In the genomic region with DNA sequence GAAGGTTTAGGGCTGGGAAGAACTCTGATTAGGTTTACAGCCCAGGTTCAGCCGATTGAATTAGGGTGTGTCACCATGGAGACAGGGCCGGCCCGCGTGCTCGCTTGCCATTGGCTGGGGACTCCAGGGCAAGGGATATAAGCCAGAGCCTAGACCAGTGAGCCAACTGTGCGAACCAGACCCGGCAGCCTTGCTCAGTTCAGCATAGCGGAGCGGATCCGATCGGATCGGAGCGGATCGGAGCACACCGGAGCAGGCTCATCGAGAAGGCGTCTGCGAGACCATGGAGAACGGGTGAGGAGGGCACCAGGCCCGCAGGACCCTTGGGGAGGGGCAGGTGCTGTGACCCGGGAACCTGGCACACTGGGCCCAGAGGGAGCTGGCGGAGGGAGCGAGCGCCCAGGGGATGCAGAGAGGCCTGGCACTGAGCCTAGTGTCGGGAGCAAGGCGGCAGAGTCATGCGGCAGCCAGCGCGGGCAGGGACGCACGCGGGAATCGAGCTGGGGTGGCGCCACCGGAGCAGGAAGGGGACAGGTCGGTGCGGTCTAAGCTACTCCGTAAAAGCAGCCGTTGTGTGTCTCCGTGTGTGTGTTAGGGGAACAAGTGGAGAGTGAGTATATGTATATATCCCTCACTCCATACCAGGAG, we compare ENCODE assay signal across 1 cellular context.
TF ChIP-seq lines count a peak whose summit lies in the region.

A gene (plus strand): TSS at position 165 of the 648 bp plus-strand sequence. CDS start 119 bp downstream, at position 284.

TF ChIP-seq in HepG2, 621 proteins besides CTCF, POLR2A, EP300 and RAD21 (continued from another document and continues in another):
- TF ChIP-seq, protein P1, sequence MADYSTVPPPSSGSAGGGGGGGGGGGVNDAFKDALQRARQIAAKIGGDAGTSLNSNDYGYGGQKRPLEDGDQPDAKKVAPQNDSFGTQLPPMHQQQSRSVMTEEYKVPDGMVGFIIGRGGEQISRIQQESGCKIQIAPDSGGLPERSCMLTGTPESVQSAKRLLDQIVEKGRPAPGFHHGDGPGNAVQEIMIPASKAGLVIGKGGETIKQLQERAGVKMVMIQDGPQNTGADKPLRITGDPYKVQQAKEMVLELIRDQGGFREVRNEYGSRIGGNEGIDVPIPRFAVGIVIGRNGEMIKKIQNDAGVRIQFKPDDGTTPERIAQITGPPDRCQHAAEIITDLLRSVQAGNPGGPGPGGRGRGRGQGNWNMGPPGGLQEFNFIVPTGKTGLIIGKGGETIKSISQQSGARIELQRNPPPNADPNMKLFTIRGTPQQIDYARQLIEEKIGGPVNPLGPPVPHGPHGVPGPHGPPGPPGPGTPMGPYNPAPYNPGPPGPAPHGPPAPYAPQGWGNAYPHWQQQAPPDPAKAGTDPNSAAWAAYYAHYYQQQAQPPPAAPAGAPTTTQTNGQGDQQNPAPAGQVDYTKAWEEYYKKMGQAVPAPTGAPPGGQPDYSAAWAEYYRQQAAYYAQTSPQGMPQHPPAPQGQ (CRISPR knock-in tag; IDR thresholded peaks at IDR 0.05; ENCODE audit: borderline replicate concordance) = no peak
- TF ChIP-seq, protein P2, sequence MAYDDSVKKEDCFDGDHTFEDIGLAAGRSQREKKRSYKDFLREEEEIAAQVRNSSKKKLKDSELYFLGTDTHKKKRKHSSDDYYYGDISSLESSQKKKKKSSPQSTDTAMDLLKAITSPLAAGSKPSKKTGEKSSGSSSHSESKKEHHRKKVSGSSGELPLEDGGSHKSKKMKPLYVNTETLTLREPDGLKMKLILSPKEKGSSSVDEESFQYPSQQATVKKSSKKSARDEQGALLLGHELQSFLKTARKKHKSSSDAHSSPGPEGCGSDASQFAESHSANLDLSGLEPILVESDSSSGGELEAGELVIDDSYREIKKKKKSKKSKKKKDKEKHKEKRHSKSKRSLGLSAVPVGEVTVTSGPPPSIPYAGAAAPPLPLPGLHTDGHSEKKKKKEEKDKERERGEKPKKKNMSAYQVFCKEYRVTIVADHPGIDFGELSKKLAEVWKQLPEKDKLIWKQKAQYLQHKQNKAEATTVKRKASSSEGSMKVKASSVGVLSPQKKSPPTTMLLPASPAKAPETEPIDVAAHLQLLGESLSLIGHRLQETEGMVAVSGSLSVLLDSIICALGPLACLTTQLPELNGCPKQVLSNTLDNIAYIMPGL (CRISPR knock-in tag; IDR thresholded peaks at IDR 0.05; ENCODE audit: borderline replicate concordance in 1 of 2, low read depth in 1 of 2) = peak; percentile 86 to 90
- no peak for TF ChIP-seq ZNF234 (CRISPR knock-in tag; conservative IDR thresholded peaks at IDR 0.05)
- TF ChIP-seq POLR2G (IDR thresholded peaks at IDR 0.05; ENCODE audit: low read depth, low read length) = peak; percentile 99
- peak; percentile 98 for TF ChIP-seq TAF1 (CRISPR knock-in tag; IDR thresholded peaks at IDR 0.05)
- TF ChIP-seq ZNF773 (CRISPR knock-in tag; IDR thresholded peaks at IDR 0.05; ENCODE audit: borderline replicate concordance) = no peak
- no peak; the same call in 1 of the 2 replicates for TF ChIP-seq RCOR2 (CRISPR knock-in tag; IDR thresholded peaks at IDR 0.05)
- TF ChIP-seq MIXL1 (CRISPR knock-in tag; IDR thresholded peaks at IDR 0.05) = peak; percentile 71; the same call in 1 of the 2 replicates
- peak; percentile 92 for TF ChIP-seq HNRNPL (IDR thresholded peaks at IDR 0.05; ENCODE audit: low read depth, low read length)
- TF ChIP-seq, protein P3, sequence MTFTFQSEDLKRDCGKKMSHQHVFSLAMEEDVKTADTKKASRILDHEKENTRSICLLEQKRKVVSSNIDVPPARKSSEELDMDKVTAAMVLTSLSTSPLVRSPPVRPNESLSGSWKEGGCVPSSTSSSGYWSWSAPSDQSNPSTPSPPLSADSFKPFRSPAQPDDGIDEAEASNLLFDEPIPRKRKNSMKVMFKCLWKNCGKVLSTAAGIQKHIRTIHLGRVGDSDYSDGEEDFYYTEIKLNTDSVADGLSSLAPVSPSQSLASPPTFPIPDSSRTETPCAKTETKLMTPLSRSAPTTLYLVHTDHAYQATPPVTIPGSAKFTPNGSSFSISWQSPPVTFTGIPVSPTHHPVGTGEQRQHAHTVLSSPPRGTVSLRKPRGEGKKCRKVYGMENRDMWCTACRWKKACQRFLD (CRISPR knock-in tag; IDR thresholded peaks at IDR 0.05; ENCODE audit: borderline replicate concordance) = no peak
- TF ChIP-seq, protein P4, sequence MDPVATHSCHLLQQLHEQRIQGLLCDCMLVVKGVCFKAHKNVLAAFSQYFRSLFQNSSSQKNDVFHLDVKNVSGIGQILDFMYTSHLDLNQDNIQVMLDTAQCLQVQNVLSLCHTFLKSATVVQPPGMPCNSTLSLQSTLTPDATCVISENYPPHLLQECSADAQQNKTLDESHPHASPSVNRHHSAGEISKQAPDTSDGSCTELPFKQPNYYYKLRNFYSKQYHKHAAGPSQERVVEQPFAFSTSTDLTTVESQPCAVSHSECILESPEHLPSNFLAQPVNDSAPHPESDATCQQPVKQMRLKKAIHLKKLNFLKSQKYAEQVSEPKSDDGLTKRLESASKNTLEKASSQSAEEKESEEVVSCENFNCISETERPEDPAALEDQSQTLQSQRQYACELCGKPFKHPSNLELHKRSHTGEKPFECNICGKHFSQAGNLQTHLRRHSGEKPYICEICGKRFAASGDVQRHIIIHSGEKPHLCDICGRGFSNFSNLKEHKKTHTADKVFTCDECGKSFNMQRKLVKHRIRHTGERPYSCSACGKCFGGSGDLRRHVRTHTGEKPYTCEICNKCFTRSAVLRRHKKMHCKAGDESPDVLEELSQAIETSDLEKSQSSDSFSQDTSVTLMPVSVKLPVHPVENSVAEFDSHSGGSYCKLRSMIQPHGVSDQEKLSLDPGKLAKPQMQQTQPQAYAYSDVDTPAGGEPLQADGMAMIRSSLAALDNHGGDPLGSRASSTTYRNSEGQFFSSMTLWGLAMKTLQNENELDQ (CRISPR knock-in tag; IDR thresholded peaks at IDR 0.05; ENCODE audit: borderline replicate concordance) = no peak
- no peak for TF ChIP-seq ZNF432 (CRISPR knock-in tag; IDR thresholded peaks at IDR 0.05; ENCODE audit: borderline replicate concordance)
- peak; percentile 64; the same call in 1 of the 2 replicates for TF ChIP-seq GFI1 (CRISPR knock-in tag; IDR thresholded peaks at IDR 0.05; ENCODE audit: borderline replicate concordance)
- no peak for TF ChIP-seq ZNF33A (CRISPR knock-in tag; IDR thresholded peaks at IDR 0.05; ENCODE audit: borderline replicate concordance)
- TF ChIP-seq, protein P5, sequence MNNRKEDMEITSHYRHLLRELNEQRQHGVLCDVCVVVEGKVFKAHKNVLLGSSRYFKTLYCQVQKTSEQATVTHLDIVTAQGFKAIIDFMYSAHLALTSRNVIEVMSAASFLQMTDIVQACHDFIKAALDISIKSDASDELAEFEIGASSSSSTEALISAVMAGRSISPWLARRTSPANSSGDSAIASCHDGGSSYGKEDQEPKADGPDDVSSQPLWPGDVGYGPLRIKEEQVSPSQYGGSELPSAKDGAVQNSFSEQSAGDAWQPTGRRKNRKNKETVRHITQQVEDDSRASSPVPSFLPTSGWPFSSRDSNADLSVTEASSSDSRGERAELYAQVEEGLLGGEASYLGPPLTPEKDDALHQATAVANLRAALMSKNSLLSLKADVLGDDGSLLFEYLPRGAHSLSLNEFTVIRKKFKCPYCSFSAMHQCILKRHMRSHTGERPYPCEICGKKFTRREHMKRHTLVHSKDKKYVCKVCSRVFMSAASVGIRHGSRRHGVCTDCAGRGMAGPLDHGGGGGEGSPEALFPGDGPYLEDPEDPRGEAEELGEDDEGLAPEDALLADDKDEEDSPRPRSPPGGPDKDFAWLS (CRISPR knock-in tag; IDR thresholded peaks at IDR 0.05; ENCODE audit: borderline replicate concordance) = no peak
- TF ChIP-seq ETV5 (CRISPR knock-in tag; IDR thresholded peaks at IDR 0.05; ENCODE audit: borderline replicate concordance) = 0 out of 2 replicates have a peak, but pooled peaks have one; percentile 19
- no peak for TF ChIP-seq NFRKB (IDR thresholded peaks at IDR 0.05)
- TF ChIP-seq, protein P6, sequence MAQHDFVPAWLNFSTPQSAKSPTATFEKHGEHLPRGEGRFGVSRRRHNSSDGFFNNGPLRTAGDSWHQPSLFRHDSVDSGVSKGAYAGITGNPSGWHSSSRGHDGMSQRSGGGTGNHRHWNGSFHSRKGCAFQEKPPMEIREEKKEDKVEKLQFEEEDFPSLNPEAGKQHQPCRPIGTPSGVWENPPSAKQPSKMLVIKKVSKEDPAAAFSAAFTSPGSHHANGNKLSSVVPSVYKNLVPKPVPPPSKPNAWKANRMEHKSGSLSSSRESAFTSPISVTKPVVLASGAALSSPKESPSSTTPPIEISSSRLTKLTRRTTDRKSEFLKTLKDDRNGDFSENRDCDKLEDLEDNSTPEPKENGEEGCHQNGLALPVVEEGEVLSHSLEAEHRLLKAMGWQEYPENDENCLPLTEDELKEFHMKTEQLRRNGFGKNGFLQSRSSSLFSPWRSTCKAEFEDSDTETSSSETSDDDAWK (CRISPR knock-in tag; IDR thresholded peaks at IDR 0.05) = no peak
- no peak for TF ChIP-seq CBX2 (IDR thresholded peaks at IDR 0.05; ENCODE audit: low read depth, low read length)
- TF ChIP-seq CBX2 (CRISPR knock-in tag; IDR thresholded peaks at IDR 0.05; ENCODE audit: low read depth) = 0 out of 2 replicates have a peak, but pooled peaks have one; percentile 52
- peak; percentile 75 for TF ChIP-seq YEATS2 (CRISPR knock-in tag; IDR thresholded peaks at IDR 0.05; ENCODE audit: borderline replicate concordance)
- TF ChIP-seq, protein P7, sequence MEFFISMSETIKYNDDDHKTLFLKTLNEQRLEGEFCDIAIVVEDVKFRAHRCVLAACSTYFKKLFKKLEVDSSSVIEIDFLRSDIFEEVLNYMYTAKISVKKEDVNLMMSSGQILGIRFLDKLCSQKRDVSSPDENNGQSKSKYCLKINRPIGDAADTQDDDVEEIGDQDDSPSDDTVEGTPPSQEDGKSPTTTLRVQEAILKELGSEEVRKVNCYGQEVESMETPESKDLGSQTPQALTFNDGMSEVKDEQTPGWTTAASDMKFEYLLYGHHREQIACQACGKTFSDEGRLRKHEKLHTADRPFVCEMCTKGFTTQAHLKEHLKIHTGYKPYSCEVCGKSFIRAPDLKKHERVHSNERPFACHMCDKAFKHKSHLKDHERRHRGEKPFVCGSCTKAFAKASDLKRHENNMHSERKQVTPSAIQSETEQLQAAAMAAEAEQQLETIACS (CRISPR knock-in tag; IDR thresholded peaks at IDR 0.05) = no peak
- TF ChIP-seq, protein P8, sequence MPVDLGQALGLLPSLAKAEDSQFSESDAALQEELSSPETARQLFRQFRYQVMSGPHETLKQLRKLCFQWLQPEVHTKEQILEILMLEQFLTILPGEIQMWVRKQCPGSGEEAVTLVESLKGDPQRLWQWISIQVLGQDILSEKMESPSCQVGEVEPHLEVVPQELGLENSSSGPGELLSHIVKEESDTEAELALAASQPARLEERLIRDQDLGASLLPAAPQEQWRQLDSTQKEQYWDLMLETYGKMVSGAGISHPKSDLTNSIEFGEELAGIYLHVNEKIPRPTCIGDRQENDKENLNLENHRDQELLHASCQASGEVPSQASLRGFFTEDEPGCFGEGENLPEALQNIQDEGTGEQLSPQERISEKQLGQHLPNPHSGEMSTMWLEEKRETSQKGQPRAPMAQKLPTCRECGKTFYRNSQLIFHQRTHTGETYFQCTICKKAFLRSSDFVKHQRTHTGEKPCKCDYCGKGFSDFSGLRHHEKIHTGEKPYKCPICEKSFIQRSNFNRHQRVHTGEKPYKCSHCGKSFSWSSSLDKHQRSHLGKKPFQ (CRISPR knock-in tag; IDR thresholded peaks at IDR 0.05; ENCODE audit: insufficient replicate concordance) = peak; percentile 49
- TF ChIP-seq PPARG (CRISPR knock-in tag; conservative IDR thresholded peaks at IDR 0.05) = no peak
- TF ChIP-seq, protein P9, sequence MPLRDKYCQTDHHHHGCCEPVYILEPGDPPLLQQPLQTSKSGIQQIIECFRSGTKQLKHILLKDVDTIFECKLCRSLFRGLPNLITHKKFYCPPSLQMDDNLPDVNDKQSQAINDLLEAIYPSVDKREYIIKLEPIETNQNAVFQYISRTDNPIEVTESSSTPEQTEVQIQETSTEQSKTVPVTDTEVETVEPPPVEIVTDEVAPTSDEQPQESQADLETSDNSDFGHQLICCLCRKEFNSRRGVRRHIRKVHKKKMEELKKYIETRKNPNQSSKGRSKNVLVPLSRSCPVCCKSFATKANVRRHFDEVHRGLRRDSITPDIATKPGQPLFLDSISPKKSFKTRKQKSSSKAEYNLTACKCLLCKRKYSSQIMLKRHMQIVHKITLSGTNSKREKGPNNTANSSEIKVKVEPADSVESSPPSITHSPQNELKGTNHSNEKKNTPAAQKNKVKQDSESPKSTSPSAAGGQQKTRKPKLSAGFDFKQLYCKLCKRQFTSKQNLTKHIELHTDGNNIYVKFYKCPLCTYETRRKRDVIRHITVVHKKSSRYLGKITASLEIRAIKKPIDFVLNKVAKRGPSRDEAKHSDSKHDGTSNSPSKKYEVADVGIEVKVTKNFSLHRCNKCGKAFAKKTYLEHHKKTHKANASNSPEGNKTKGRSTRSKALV (CRISPR knock-in tag; IDR thresholded peaks at IDR 0.05) = peak; percentile 77; the same call in 1 of the 2 replicates
- TF ChIP-seq ZSCAN30 (CRISPR knock-in tag; IDR thresholded peaks at IDR 0.05) = no peak
- TF ChIP-seq, protein P10, sequence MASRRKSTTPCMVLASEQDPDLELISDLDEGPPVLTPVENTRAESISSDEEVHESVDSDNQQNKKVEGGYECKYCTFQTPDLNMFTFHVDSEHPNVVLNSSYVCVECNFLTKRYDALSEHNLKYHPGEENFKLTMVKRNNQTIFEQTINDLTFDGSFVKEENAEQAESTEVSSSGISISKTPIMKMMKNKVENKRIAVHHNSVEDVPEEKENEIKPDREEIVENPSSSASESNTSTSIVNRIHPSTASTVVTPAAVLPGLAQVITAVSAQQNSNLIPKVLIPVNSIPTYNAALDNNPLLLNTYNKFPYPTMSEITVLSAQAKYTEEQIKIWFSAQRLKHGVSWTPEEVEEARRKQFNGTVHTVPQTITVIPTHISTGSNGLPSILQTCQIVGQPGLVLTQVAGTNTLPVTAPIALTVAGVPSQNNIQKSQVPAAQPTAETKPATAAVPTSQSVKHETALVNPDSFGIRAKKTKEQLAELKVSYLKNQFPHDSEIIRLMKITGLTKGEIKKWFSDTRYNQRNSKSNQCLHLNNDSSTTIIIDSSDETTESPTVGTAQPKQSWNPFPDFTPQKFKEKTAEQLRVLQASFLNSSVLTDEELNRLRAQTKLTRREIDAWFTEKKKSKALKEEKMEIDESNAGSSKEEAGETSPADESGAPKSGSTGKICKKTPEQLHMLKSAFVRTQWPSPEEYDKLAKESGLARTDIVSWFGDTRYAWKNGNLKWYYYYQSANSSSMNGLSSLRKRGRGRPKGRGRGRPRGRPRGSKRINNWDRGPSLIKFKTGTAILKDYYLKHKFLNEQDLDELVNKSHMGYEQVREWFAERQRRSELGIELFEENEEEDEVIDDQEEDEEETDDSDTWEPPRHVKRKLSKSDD (CRISPR knock-in tag; IDR thresholded peaks at IDR 0.05; ENCODE audit: low read depth) = no peak; the same call in 1 of the 2 replicates
- TF ChIP-seq HOXA3 (CRISPR knock-in tag; IDR thresholded peaks at IDR 0.05) = peak; percentile 64
- peak; percentile 61; the same call in 1 of the 2 replicates for TF ChIP-seq GTF2F1 (IDR thresholded peaks at IDR 0.05; ENCODE audit: low read length)
- TF ChIP-seq, protein P11, sequence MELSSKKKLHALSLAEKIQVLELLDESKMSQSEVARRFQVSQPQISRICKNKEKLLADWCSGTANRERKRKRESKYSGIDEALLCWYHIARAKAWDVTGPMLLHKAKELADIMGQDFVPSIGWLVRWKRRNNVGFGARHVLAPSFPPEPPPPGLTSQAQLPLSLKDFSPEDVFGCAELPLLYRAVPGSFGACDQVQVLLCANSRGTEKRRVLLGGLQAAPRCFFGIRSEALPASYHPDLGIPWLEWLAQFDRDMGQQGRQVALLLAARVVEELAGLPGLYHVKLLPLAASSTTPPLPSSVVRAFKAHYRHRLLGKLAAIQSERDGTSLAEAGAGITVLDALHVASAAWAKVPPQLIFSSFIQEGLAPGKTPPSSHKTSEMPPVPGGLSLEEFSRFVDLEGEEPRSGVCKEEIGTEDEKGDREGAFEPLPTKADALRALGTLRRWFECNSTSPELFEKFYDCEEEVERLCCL (CRISPR knock-in tag; IDR thresholded peaks at IDR 0.05; ENCODE audit: borderline replicate concordance) = 0 out of 2 replicates have a peak, but pooled peaks have one; percentile 75
- TF ChIP-seq CENPT (CRISPR knock-in tag; IDR thresholded peaks at IDR 0.05; ENCODE audit: low read depth) = peak; percentile 47; the same call in 1 of the 2 replicates
- no peak for TF ChIP-seq ZNF180 (CRISPR knock-in tag; IDR thresholded peaks at IDR 0.05; ENCODE audit: borderline replicate concordance, low read depth)
